Comparison of ENCODE assay signal across 6 cellular contexts in genomic region chr14:29191092-29191491, GRCh38.
"Had no signal": no experiment of that assay in that cellular context is flagged by ENCODE, and none has a peak within 500 bp of the region (broad histone marks: within the 10 kb centered on the region; RNA-seq: fewer than 3 reads in every experiment).

No MANE protein-coding gene starts in this region.

- H3K27me3 Mint-ChIP-seq: IgD-negative memory B cell had no signal

- H3K4me1 Mint-ChIP-seq: IgD-negative memory B cell had no signal

- H3K27ac ChIP-seq: HL-60 had no signal

- H3K36me3 Mint-ChIP-seq: IgD-negative memory B cell had no signal

- DNase-seq: IMR-90, KBM-7 had no signal

- H3K4me3 Mint-ChIP-seq: IgD-negative memory B cell had no signal

- H3K4me3 ChIP-seq: K562 had no signal

- ATAC-seq: HepG2, K562 had no signal
